Comparison of ENCODE assay signal across 8 cellular contexts in the genomic region with DNA sequence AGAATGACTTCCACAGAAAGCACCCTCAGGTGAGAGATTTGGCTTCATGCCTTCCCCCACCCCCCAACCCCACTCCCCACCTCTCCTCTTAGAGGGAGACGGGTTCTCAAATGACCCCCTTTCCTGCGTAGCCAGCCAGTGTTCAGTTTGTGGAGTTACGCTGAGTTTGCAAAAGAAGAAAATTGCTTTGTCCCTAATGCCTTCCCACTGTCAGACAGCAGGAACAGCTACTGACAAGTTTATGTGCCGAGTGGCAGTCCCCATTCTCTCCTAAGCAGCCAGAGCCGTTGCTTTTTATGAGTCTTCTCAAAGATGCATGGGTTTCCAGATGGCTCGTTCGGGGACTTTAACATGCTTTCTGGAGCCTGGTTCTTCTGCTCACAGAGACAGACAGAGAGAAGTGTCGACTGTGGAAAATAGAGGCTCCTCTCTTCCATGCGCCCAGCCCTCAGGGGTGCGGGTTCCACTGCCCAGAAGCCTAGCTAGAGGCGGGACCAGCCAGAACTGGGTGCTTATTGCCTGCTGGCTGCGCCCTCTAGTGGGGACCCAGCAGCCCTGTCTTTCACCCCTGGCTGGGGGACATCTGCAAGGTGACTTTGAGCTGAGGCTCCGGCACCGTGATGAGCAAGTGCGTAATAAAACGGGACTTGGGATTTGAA.
DNase-seq lines count a peak whose midpoint lies in the region; ATAC-seq, FAIRE-seq and TF ChIP-seq lines count a peak whose summit lies in the region.

No MANE protein-coding gene starts in this region.

- H3K9me3 ChIP-seq in MM.1S (replicated peaks; ENCODE audit: insufficient read depth, low read length) (no peaks in the 10 kb centered on the region), SJSA1 (replicated peaks) (no peaks in the 10 kb centered on the region), gastroesophageal sphincter (no peaks in the 10 kb centered on the region), pancreas (no peaks in the 10 kb centered on the region), tibial nerve (no peaks in the 10 kb centered on the region)

- TF ChIP-seq EP300 in gastroesophageal sphincter (IDR thresholded peaks at IDR 0.05) (no peak), tibial nerve (IDR thresholded peaks at IDR 0.05) (no peak)

- TF ChIP-seq CTCF in AG09309 (IDR thresholded peaks at IDR 0.05; ENCODE audit: control insufficient read depth, insufficient read depth, low read depth, low read length, missing control alignments) = peak; percentile 99
- TF ChIP-seq CTCF in MM.1S (IDR thresholded peaks at IDR 0.05; ENCODE audit: low read length) = peak; percentile 92
- peak in 3 of 4 experiments; percentile 84 to 94 (median 86) for TF ChIP-seq CTCF in gastroesophageal sphincter (IDR thresholded peaks at IDR 0.05)
- peak; percentile 77 to 90 (median 85) for TF ChIP-seq CTCF in pancreas (IDR thresholded peaks at IDR 0.05)
- TF ChIP-seq CTCF in tibial nerve (IDR thresholded peaks at IDR 0.05) = peak; percentile 87 to 94 (median 90)

- no peak overlapping the region for H2AFZ ChIP-seq in MM.1S (ENCODE audit: low read length)

- H4K20me1 ChIP-seq in MM.1S (ENCODE audit: insufficient read depth, low read length) = no peaks in the 10 kb centered on the region

- H3K4me2 ChIP-seq in MM.1S (ENCODE audit: low read depth, low read length) = no peak overlapping the region

- no peak overlapping the region for H3K27ac ChIP-seq in MM.1S (ENCODE audit: low read length)
- H3K27ac ChIP-seq in SJSA1 = no peak overlapping the region
- H3K27ac ChIP-seq in gastroesophageal sphincter = peak overlapping the region in 1 of 4 donors; percentile 0
- H3K27ac ChIP-seq in pancreas = no peak overlapping the region
- H3K27ac ChIP-seq in tibial nerve = no peak overlapping the region

- H3K9me2 ChIP-seq in MM.1S (replicated peaks; ENCODE audit: insufficient read depth, low read length) = no peaks in the 10 kb centered on the region

- no peak overlapping the region for H3K9ac ChIP-seq in MM.1S (ENCODE audit: low read length)

- no peaks in the 10 kb centered on the region for H3K27me3 ChIP-seq in MM.1S (replicated peaks; ENCODE audit: insufficient read depth, low read length)
- no peaks in the 10 kb centered on the region for H3K27me3 ChIP-seq in SJSA1 (replicated peaks)
- H3K27me3 ChIP-seq in gastroesophageal sphincter = no peaks in the 10 kb centered on the region
- H3K27me3 ChIP-seq in pancreas = no peaks in the 10 kb centered on the region
- H3K27me3 ChIP-seq in tibial nerve = no peaks in the 10 kb centered on the region

- 27 to 35% methylated on average over 4 to 10 of the region's 16 CpGs for WGBS in gastroesophageal sphincter (ENCODE audit: low coverage in 1 of 2), 2 donors
- 30 to 37% methylated on average over 16 of the region's 16 CpGs for WGBS in pancreas, 2 donors
- 23 to 25% methylated on average over 13 to 16 of the region's 16 CpGs for WGBS in tibial nerve, 2 donors

- H3K4me1 ChIP-seq in MM.1S (ENCODE audit: low read length) (no peaks in the 10 kb centered on the region), SJSA1 (replicated peaks) (peaks cover 21% of the 10 kb centered on the region), gastroesophageal sphincter (peaks cover 0 to 29% (median 0%) of the 10 kb centered on the region in 3 donors), pancreas (no peaks in the 10 kb centered on the region), tibial nerve (peaks cover 0 to 10% (median 3%) of the 10 kb centered on the region in 4 donors)

- intact Hi-C loops in pancreas (cut with DNase I) = loop anchor here in 1 of 3 donors (10.0 kb wide), 1 partner anchor 427 kb away; no protein-coding TSS in a partner anchor

- H3K36me3 ChIP-seq in MM.1S (replicated peaks; ENCODE audit: insufficient read depth, low read length) (no peaks in the 10 kb centered on the region), SJSA1 (no peaks in the 10 kb centered on the region), gastroesophageal sphincter (peaks cover 0 to 15% of the 10 kb centered on the region in 2 donors), pancreas (no peaks in the 10 kb centered on the region), tibial nerve (peaks cover 0 to 9% (median 0%) of the 10 kb centered on the region in 3 donors)

- ATAC-seq in gastroesophageal sphincter (peak; percentile 84), pancreas (peak; percentile 89 to 97 (median 96))

- no peak for FAIRE-seq in pancreas (lab: Jason Lieb, UNC)

- no peaks in the 10 kb centered on the region for H3F3A ChIP-seq in MM.1S (ENCODE audit: insufficient read depth, low read length)

- no peaks in the 10 kb centered on the region for H3K79me2 ChIP-seq in MM.1S (ENCODE audit: low read length)

- TF ChIP-seq POLR2A in gastroesophageal sphincter (IDR thresholded peaks at IDR 0.05) = no peak
- TF ChIP-seq POLR2A in tibial nerve (IDR thresholded peaks at IDR 0.05) = no peak

- H3K4me3 ChIP-seq in AG09309 (ENCODE audit: control insufficient read depth, low read depth, low read length) (no peak overlapping the region), MM.1S (ENCODE audit: low read length) (no peak overlapping the region), SJSA1 (no peak overlapping the region), gastroesophageal sphincter (no peak overlapping the region), pancreas (no peak overlapping the region), tibial nerve (no peak overlapping the region)

- DNase-seq in AG09309 (ENCODE audit: low read depth) (peak; percentile 27), GM19240 (ENCODE audit: insufficient read length, low spot score) (peak; percentile 91), MM.1S (peak; percentile 69), SJSA1 (ENCODE audit: low read depth in 1 of 2, low spot score in 2 of 2) (peak; percentile 86 to 88), pancreas (peak; percentile 37 to 84 (median 66)), tibial nerve (ENCODE audit: low spot score in 2 of 2) (peak; percentile 48 to 57)
- peak; percentile 10 to 50 (median 26) for DNase-seq in activated naive CD4-positive, alpha-beta T cell (lab: John Stamatoyannopoulos, UW)

Comparison
In these comparisons a context has a peak if more than half of its experiments do, and no peak if none do; other contexts are left out.
1. DNase-seq: peak in every context shown above with its lines; median percentile 91 in GM19240; 87 in SJSA1; 69 in MM.1S; 66 in pancreas; 52 in tibial nerve; 27 in AG09309; 26 in activated naive CD4-positive, alpha-beta T cell.